Comparison of ENCODE assay signal across 27 cellular contexts in the genomic region with DNA sequence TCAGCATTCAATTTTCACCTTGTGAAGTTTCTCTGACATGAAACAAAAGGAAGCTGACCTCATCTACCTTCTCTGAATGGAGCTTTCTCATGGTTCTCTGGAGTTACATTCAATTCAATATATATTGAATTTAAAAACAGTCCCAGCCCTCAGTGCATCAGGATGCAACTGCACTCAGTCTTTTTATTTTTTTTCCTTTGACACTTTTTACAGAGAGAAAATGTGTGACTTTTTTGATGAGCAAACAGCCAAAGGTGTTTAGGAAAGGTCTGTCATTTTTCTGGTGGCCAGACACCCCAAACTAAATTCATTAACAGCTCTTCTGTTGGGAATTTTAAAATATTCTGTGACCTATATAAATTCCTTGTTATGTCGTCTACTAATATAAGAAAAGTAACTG.
"Had no signal": no experiment of that assay in that cellular context is flagged by ENCODE, and none has a peak within 500 bp of the region (broad histone marks: within the 10 kb centered on the region; RNA-seq: fewer than 3 reads in every experiment).

No MANE protein-coding gene starts in this region.

- H3K9me3 ChIP-seq: stomach, testis, thoracic aorta, thyroid gland, tibial artery, tibial nerve, transverse colon, upper lobe of left lung, upper lobe of right lung, uterus, vagina had no signal

- H3K27me3 ChIP-seq: stomach, testis, thyroid gland, tibial artery, tibial nerve, transverse colon, upper lobe of right lung, uterus, vagina had no signal

- H3K36me3 ChIP-seq: stomach, thoracic aorta, thyroid gland, tibial artery, tibial nerve, transverse colon, upper lobe of left lung, upper lobe of right lung, uterus, vagina had no signal

- H3K4me1 Mint-ChIP-seq: stimulated activated memory B cell treated with anti-CD40 and anti-IgM and Interleukin-4, amounts not matched to agents 10 μg/mL and 1 μg/mL and 100 μg/mL, for 72 hours; stimulated activated naive B cell treated with anti-CD40 and anti-IgM and Interleukin-4, amounts not matched to agents 10 μg/mL and 1 μg/mL and 100 μg/mL, for 72 hours had no signal

- H3K9me3 Mint-ChIP-seq: stimulated activated effector memory CD8-positive, alpha-beta T cell treated with anti-CD3 and anti-CD28 coated beads, Interleukin-12 subunit alpha, Interleukin-12 subunit beta, amount 100 ng/mL, for 72 hours; stimulated activated memory B cell treated with anti-CD40 and anti-IgM and Interleukin-4, amounts not matched to agents 10 μg/mL and 1 μg/mL and 100 μg/mL, for 72 hours; stimulated activated naive B cell treated with anti-CD40 and anti-IgM and Interleukin-4, amounts not matched to agents 10 μg/mL and 1 μg/mL and 100 μg/mL, for 72 hours; type B pancreatic cell had no signal

- H3K4me3 Mint-ChIP-seq: stimulated activated effector memory CD8-positive, alpha-beta T cell treated with anti-CD3 and anti-CD28 coated beads, Interleukin-12 subunit alpha, Interleukin-12 subunit beta, amount 100 ng/mL, for 72 hours; stimulated activated memory B cell treated with anti-CD40 and anti-IgM and Interleukin-4, amounts not matched to agents 10 μg/mL and 1 μg/mL and 100 μg/mL, for 72 hours; stimulated activated naive B cell treated with anti-CD40 and anti-IgM and Interleukin-4, amounts not matched to agents 10 μg/mL and 1 μg/mL and 100 μg/mL, for 72 hours; stimulated activated naive CD8-positive, alpha-beta T cell treated with anti-CD3 and anti-CD28 coated beads, Interleukin-15, amount 100 ng/mL, for 72 hours; stimulated activated naive CD8-positive, alpha-beta T cell treated with anti-CD3 and anti-CD28 coated beads, Interleukin-15, Interleukin-2, amounts not matched to agents 100 ng/mL and 50 ng/mL, for 24 hours; type B pancreatic cell had no signal

- ATAC-seq: stimulated activated effector memory CD8-positive, alpha-beta T cell treated with anti-CD3 and anti-CD28 coated beads, Interleukin-12 subunit alpha, Interleukin-12 subunit beta, amount 100 ng/mL, for 72 hours; stimulated activated memory B cell treated with anti-CD40 and anti-IgM and Interleukin-4, amounts not matched to agents 10 μg/mL and 1 μg/mL and 100 μg/mL, for 72 hours; stimulated activated naive B cell treated with anti-CD40 and anti-IgM and Interleukin-4, amounts not matched to agents 10 μg/mL and 1 μg/mL and 100 μg/mL, for 72 hours; stimulated activated naive CD8-positive, alpha-beta T cell treated with anti-CD3 and anti-CD28 coated beads, Interleukin-15, amount 100 ng/mL, for 72 hours; stimulated activated naive CD8-positive, alpha-beta T cell treated with anti-CD3 and anti-CD28 coated beads, Interleukin-15, Interleukin-2, amounts not matched to agents 100 U/mL and 50 U/mL, for 24 hours; upper lobe of right lung had no signal

- DNase-seq: stimulated activated CD4-positive, alpha-beta T cell treated with anti-CD3 and anti-CD28 coated beads, Interleukin-2, amount 100 ng/mL, for 48 hours; stimulated activated CD4-positive, alpha-beta T cell treated with anti-CD3 and anti-CD28 coated beads, Interleukin-4, amount 100 ng/mL, for 1 hour; stimulated activated CD4-positive, alpha-beta T cell treated with anti-CD3 and anti-CD28 coated beads, Interleukin-4, amount 100 ng/mL, for 24 hours; stimulated activated CD4-positive, alpha-beta T cell treated with anti-CD3 and anti-CD28 coated beads, Interleukin-4, amount 100 ng/mL, for 4 hours; stimulated activated CD8-positive, alpha-beta memory T cell treated with anti-CD3 and anti-CD28 coated beads, Interleukin-4, amount 100 ng/mL, for 48 hours; stimulated activated naive B cell treated with anti-CD40 and anti-IgM and Interleukin-4, amounts not matched to agents 10 μg/mL and 1 μg/mL and 100 μg/mL, for 72 hours; stimulated activated naive CD4-positive, alpha-beta T cell; stimulated activated naive CD4-positive, alpha-beta T cell treated with Interleukin-2 at 50 U/mL for 16 hours; stimulated activated naive CD8-positive, alpha-beta T cell treated with anti-CD3 and anti-CD28 coated beads, Interleukin-15, amount 100 ng/mL, for 72 hours; stimulated activated naive CD8-positive, alpha-beta T cell treated with anti-CD3 and anti-CD28 coated beads, Interleukin-15, Interleukin-2, amounts not matched to agents 100 U/mL and 50 U/mL, for 24 hours; stomach; substantia nigra; testis; thyroid gland; tibial artery; transverse colon; trophoblast cell; upper lobe of left lung; upper lobe of right lung; uterus had no signal

- H3K36me3 Mint-ChIP-seq: stimulated activated effector memory CD8-positive, alpha-beta T cell treated with anti-CD3 and anti-CD28 coated beads, Interleukin-12 subunit alpha, Interleukin-12 subunit beta, amount 100 ng/mL, for 72 hours; stimulated activated memory B cell treated with anti-CD40 and anti-IgM and Interleukin-4, amounts not matched to agents 10 μg/mL and 1 μg/mL and 100 μg/mL, for 72 hours; stimulated activated naive B cell treated with anti-CD40 and anti-IgM and Interleukin-4, amounts not matched to agents 10 μg/mL and 1 μg/mL and 100 μg/mL, for 72 hours; type B pancreatic cell had no signal

- H3K27ac ChIP-seq: stomach, testis, thoracic aorta, thyroid gland, tibial artery, tibial nerve, transverse colon, upper lobe of left lung, upper lobe of right lung, uterus, vagina had no signal

- H3K4me3 ChIP-seq: stomach, testis, thoracic aorta, thyroid gland, tibial artery, tibial nerve, transverse colon, upper lobe of left lung, upper lobe of right lung, uterus, vagina had no signal

- H3K27ac Mint-ChIP-seq: stimulated activated effector memory CD8-positive, alpha-beta T cell treated with anti-CD3 and anti-CD28 coated beads, Interleukin-12 subunit alpha, Interleukin-12 subunit beta, amount 100 ng/mL, for 72 hours; stimulated activated memory B cell treated with anti-CD40 and anti-IgM and Interleukin-4, amounts not matched to agents 10 μg/mL and 1 μg/mL and 100 μg/mL, for 72 hours; stimulated activated naive B cell treated with anti-CD40 and anti-IgM and Interleukin-4, amounts not matched to agents 10 μg/mL and 1 μg/mL and 100 μg/mL, for 72 hours; stimulated activated naive CD8-positive, alpha-beta T cell treated with anti-CD3 and anti-CD28 coated beads, Interleukin-15, amount 100 ng/mL, for 72 hours; stimulated activated naive CD8-positive, alpha-beta T cell treated with anti-CD3 and anti-CD28 coated beads, Interleukin-15, Interleukin-2, amounts not matched to agents 100 ng/mL and 50 ng/mL, for 24 hours; type B pancreatic cell had no signal

- H3K4me1 ChIP-seq: stomach, testis, thyroid gland, tibial artery, tibial nerve, transverse colon, upper lobe of left lung, upper lobe of right lung, uterus, vagina had no signal

- H3K27me3 Mint-ChIP-seq: stimulated activated naive B cell treated with anti-CD40 and anti-IgM and Interleukin-4, amounts not matched to agents 10 μg/mL and 1 μg/mL and 100 μg/mL, for 72 hours; stimulated activated naive CD8-positive, alpha-beta T cell treated with anti-CD3 and anti-CD28 coated beads, Interleukin-15, amount 100 ng/mL, for 72 hours; stimulated activated naive CD8-positive, alpha-beta T cell treated with anti-CD3 and anti-CD28 coated beads, Interleukin-15, Interleukin-2, amounts not matched to agents 100 ng/mL and 50 ng/mL, for 24 hours had no signal
